In genomic region chr17:29042679-29043538, GRCh38 we compare ENCODE assay signal across 8 cellular contexts. TPM values are rescaled to one million over a fixed set of nuclear protein-coding genes. Genes with fewer than 3 reads are reported as not detected.
A peak's percentile ranks its signal among the peaks of the same experiment; 100 is the strongest.
DNase-seq lines count a peak whose midpoint lies in the region; ATAC-seq and TF ChIP-seq lines count a peak whose summit lies in the region.

TSS of gene PIPOX (plus strand) at chr17:29043141. CDS start at chr17:29043226, 85 bp downstream.

- H3K27ac ChIP-seq in cardiac muscle cell (no peak within 1 kb of the TSS), psoas muscle (no peak within 1 kb of the TSS)

- WGBS in psoas muscle, 3 donors, result 38 to 43% (median 41%) methylated on average over 11 to 13 of the region's 13 CpGs

- no peaks in the 10 kb centered on the region for H3K27me3 ChIP-seq in cardiac muscle cell
- H3K27me3 ChIP-seq in psoas muscle (ENCODE audit: insufficient read depth in 3 of 3, low read length in 2 of 3), result peaks cover 0 to 5% (median 4%) of the 10 kb centered on the region in 3 donors

- intact Hi-C loops in psoas muscle (cut with DNase I), result loop anchor here in 1 of 2 donors (5.0 kb wide), 1 partner anchor 61 kb away; no protein-coding TSS in a partner anchor

- H3K36me3 ChIP-seq in cardiac muscle cell (no peaks in the 10 kb centered on the region), psoas muscle (ENCODE audit: insufficient read depth in 1 of 2, low read depth in 1 of 2) (no peaks in the 10 kb centered on the region)

- TF ChIP-seq CTCF in cardiac muscle cell (IDR thresholded peaks at IDR 0.05; ENCODE audit: low read depth, low read length), result peak; percentile 43
- TF ChIP-seq CTCF in psoas muscle (IDR thresholded peaks at IDR 0.05), result no peak

- H3K9me3 ChIP-seq in cardiac muscle cell (ENCODE audit: low read depth) (no peaks in the 10 kb centered on the region), psoas muscle (no peaks in the 10 kb centered on the region)

- H3K4me3 ChIP-seq in cardiac muscle cell, result no peak within 1 kb of the TSS
- peak within 1 kb of the TSS; percentile 18 for H3K4me3 ChIP-seq in psoas muscle

- H3K4me1 ChIP-seq in cardiac muscle cell (ENCODE audit: low read depth) (peaks cover 17% of the 10 kb centered on the region), psoas muscle (peaks cover 5% of the 10 kb centered on the region)

- DNase-seq in DMS153 (lab: John Stamatoyannopoulos, UW) (peak; percentile 87), NAMALWA (ENCODE audit: low spot score) (peak; percentile 35), SHP77 treated with DMSO at 0.1 percent for 48 hours (lab: John Stamatoyannopoulos, UW) (peak; percentile 76), cardiac muscle cell (ENCODE audit: low read depth in 1 of 2, low spot score in 1 of 2) (peak; percentile 81 to 85), psoas muscle (no peak), retina (no peak), amniotic stem cell (lab: John Stamatoyannopoulos, UW) (no peak), GDM1 (lab: John Stamatoyannopoulos, UW) (no peak)

- peak in 2 of 4 donors; percentile 21 to 32 for ATAC-seq in psoas muscle

RNA-seq across cellular contexts. Expression of gene PIPOX, which starts in this region (rescaled TPM):
- total RNA-seq in cardiac muscle cell (6.5 TPM in 2 replicates), psoas muscle (1 to 10 TPM in 1 of 4 donors, under 1 TPM in 2, not detected in 1; 0.26 to 1.7 (median 0.91) TPM)
- polyA plus RNA-seq in cardiac muscle cell (3.6 and 5.3 TPM in 2 replicates), psoas muscle (1 to 10 TPM in 1 of 3 donors, under 1 TPM in 2; 0.17 to 3.6 (median 0.35) TPM)

Comparison
In these comparisons a context has a peak if more than half of its experiments do, and no peak if none do; other contexts are left out.
1. DNase-seq: peak in DMS153 (single experiment), NAMALWA (single experiment), SHP77 treated with DMSO at 0.1 percent for 48 hours (single experiment) and cardiac muscle cell (2 of 2); none in psoas muscle (0 of 2), retina (single experiment), amniotic stem cell (single experiment) and GDM1 (single experiment).